Comparison of ENCODE assay signal across 1 cellular context in genomic region chr7:144835668-144836544, GRCh38.
TF ChIP-seq lines count a peak whose summit lies in the region.

TSS of gene TPK1 (minus strand) at chr7:144836053. CDS start at chr7:144835602, 451 bp downstream.

TF ChIP-seq in K562, 482 proteins besides CTCF, POLR2A, EP300 and RAD21 (continued from another document and continues in another):
- TF ChIP-seq AFF1 (IDR thresholded peaks at IDR 0.05; ENCODE audit: low read depth in 1 of 2, partially characterized antibody in 2 of 2) (peak; percentile 64 to 70), HDAC8 (tag; IDR thresholded peaks at IDR 0.05) (0 out of 2 replicates have a peak, but pooled peaks have one; percentile 34), ZNF780A (CRISPR knock-in tag; IDR thresholded peaks at IDR 0.05) (no peak), ZEB2 (IDR thresholded peaks at IDR 0.05) (0 out of 2 replicates have a peak, but pooled peaks have one; percentile 31), CXXC5 (CRISPR knock-in tag; IDR thresholded peaks at IDR 0.05) (peak; percentile 98), CTBP1 (IDR thresholded peaks at IDR 0.05; ENCODE audit: borderline replicate concordance) (peak; percentile 97), SREBF2 (CRISPR knock-in tag; IDR thresholded peaks at IDR 0.05) (0 out of 2 replicates have a peak, but pooled peaks have one; percentile 34), GTF2B (IDR thresholded peaks at IDR 0.05; ENCODE audit: extremely low read depth, insufficient read length) (no peak), HNRNPK (IDR thresholded peaks at IDR 0.05; ENCODE audit: low read depth, low read length, poor library complexity, severe bottlenecking) (no peak), BRD4 (IDR thresholded peaks at IDR 0.05) (peak; percentile 88; the same call in 1 of the 2 replicates), TRIM25 (IDR thresholded peaks at IDR 0.05; ENCODE audit: borderline replicate concordance) (peak; percentile 81; the same call in 1 of the 2 replicates), ARID1B (IDR thresholded peaks at IDR 0.05) (peak; percentile 78), HMBOX1 (IDR thresholded peaks at IDR 0.05) (peak; percentile 66), MAFK (IDR thresholded peaks at IDR 0.05; ENCODE audit: low read length) (peak; percentile 1; the same call in 1 of the 2 replicates), ZBTB11 (CRISPR knock-in tag; IDR thresholded peaks at IDR 0.05) (peak in 2 of 3 experiments; percentile 57 to 90; a peak in 3 of 6 replicates), RAD51 (IDR thresholded peaks at IDR 0.05; ENCODE audit: borderline replicate concordance, low read depth) (peak; percentile 33; the same call in 1 of the 2 replicates), HDGF (IDR thresholded peaks at IDR 0.05) (peak; percentile 66; the same call in 1 of the 2 replicates), JUND (IDR thresholded peaks at IDR 0.05; ENCODE audit: borderline replicate concordance, low read depth, low read length) (peak; percentile 68), JUND (tag; IDR thresholded peaks at IDR 0.05; ENCODE audit: borderline replicate concordance, low read depth, low read length) (peak; percentile 61; the same call in 2 of the 3 replicates), MXI1 (IDR thresholded peaks at IDR 0.05; ENCODE audit: low read depth, low read length) (peak; percentile 47; the same call in 1 of the 2 replicates), NCOA6 (IDR thresholded peaks at IDR 0.05) (peak; percentile 62; the same call in 1 of the 2 replicates), ZBED1 (IDR thresholded peaks at IDR 0.05) (peak; percentile 54; the same call in 1 of the 2 replicates), FOXA3 (CRISPR knock-in tag; conservative IDR thresholded peaks at IDR 0.05 in 1 of 2, IDR thresholded peaks at IDR 0.05 in 1 of 2) (0 out of 4 replicates have a peak, but pooled peaks of 1 of the 2 experiments have one; percentile 54), SMARCE1 (IDR thresholded peaks at IDR 0.05) (peak; percentile 84), ETS1 (conservative IDR thresholded peaks at IDR 0.05; ENCODE audit: control insufficient read depth, low read depth, low read length) (peak; percentile 87), RBM25 (IDR thresholded peaks at IDR 0.05; ENCODE audit: low read depth, low read length, severe bottlenecking) (peak; percentile 26), TAF15 (IDR thresholded peaks at IDR 0.05; ENCODE audit: low read depth, low read length) (no peak), PURB (CRISPR knock-in tag; IDR thresholded peaks at IDR 0.05; ENCODE audit: low read depth) (no peak), DEAF1 (CRISPR knock-in tag; IDR thresholded peaks at IDR 0.05) (0 out of 2 replicates have a peak, but pooled peaks have one; percentile 36), ZNF778 (CRISPR knock-in tag; IDR thresholded peaks at IDR 0.05) (no peak), ZNF655 (CRISPR knock-in tag; IDR thresholded peaks at IDR 0.05) (no peak), E2F3 (CRISPR knock-in tag; IDR thresholded peaks at IDR 0.05) (no peak), ZNF133 (CRISPR knock-in tag; IDR thresholded peaks at IDR 0.05) (no peak), AFF4 (CRISPR knock-in tag; IDR thresholded peaks at IDR 0.05) (peak; percentile 62; the same call in 1 of the 2 replicates), RBM39 (optimal IDR thresholded peaks at IDR 0.05; ENCODE audit: low read depth, low read length) (no peak), NFATC3 (IDR thresholded peaks at IDR 0.05) (no peak), HMG20B (CRISPR knock-in tag; IDR thresholded peaks at IDR 0.05) (no peak), ZNF449 (CRISPR knock-in tag; IDR thresholded peaks at IDR 0.05) (no peak)
